Comparison of ENCODE assay signal across 14 cellular contexts in genomic region chr12:121089031-121089812, GRCh38. TPM values are rescaled to one million over a fixed set of nuclear protein-coding genes. Genes with fewer than 3 reads are reported as not detected.
DNase-seq lines count a peak whose midpoint lies in the region; ATAC-seq, FAIRE-seq and TF ChIP-seq lines count a peak whose summit lies in the region.
"Had no signal": no experiment of that assay in that cellular context is flagged by ENCODE, and none has a peak within 500 bp of the region (broad histone marks: within the 10 kb centered on the region; RNA-seq: fewer than 3 reads in every experiment).

No MANE protein-coding gene starts in this region.

- H3K4me2 ChIP-seq in MM.1S (ENCODE audit: low read depth, low read length) (peak overlapping the region; percentile 12; the same call in 1 of the 2 replicates), osteoblast (ENCODE audit: insufficient read depth, low read length) (no peak overlapping the region)
- H3K4me2 ChIP-seq: smooth muscle cell had no signal

- H3K9me3 ChIP-seq in MM.1S (replicated peaks; ENCODE audit: insufficient read depth, low read length) (no peaks in the 10 kb centered on the region), osteoblast (ENCODE audit: low read depth, low read length) (no peaks in the 10 kb centered on the region)
- H3K9me3 ChIP-seq: heart left ventricle, lower lobe of right lung had no signal

- no peaks in the 10 kb centered on the region for H3K27me3 ChIP-seq in MM.1S (replicated peaks; ENCODE audit: insufficient read depth, low read length)
- peaks cover 14% of the 10 kb centered on the region for H3K27me3 ChIP-seq in osteoblast (ENCODE audit: insufficient read depth, low read length)
- H3K27me3 ChIP-seq: heart left ventricle had no signal

- H2AFZ ChIP-seq in MM.1S (ENCODE audit: low read length) (peak overlapping the region; percentile 27; the same call in 1 of the 2 replicates), osteoblast (ENCODE audit: low read length) (no peak overlapping the region)

- H3K9ac ChIP-seq in MM.1S (ENCODE audit: low read length): no peak overlapping the region

- DNase-seq in GM10248 (ENCODE audit: extremely low spot score): no peak
- peak; percentile 18 for DNase-seq in MM.1S
- peak; percentile 54 for DNase-seq in dermis blood vessel endothelial cell
- DNase-seq in osteoblast (ENCODE audit: insufficient read length, low spot score, missing footprints): no peak
- DNase-seq in SIG-M5 (lab: John Stamatoyannopoulos, UW): no peak
- DNase-seq in NCI-H526 treated with DMSO at 0.1 percent for 48 hours (lab: John Stamatoyannopoulos, UW): no peak
- no peak for DNase-seq in GM19239 (ENCODE audit: insufficient read length, low spot score)
- DNase-seq: heart left ventricle, lower lobe of right lung, NCI-H1417 treated with DMSO at 0.1 percent for 48 hours, NCI-H748 treated with DMSO at 0.1 percent for 48 hours had no signal

- H3K4me1 ChIP-seq in MM.1S (ENCODE audit: low read length): no peaks in the 10 kb centered on the region
- no peaks in the 10 kb centered on the region for H3K4me1 ChIP-seq in osteoblast (ENCODE audit: insufficient read depth, low read length)
- H3K4me1 ChIP-seq: lower lobe of right lung had no signal

- no peak for FAIRE-seq in GM19239 (lab: Jason Lieb, UNC)
- FAIRE-seq: TTC549 had no signal

- H3K9me2 ChIP-seq in MM.1S (replicated peaks; ENCODE audit: insufficient read depth, low read length): no peaks in the 10 kb centered on the region

- CTCF ChIA-PET in GM10248 (lab: Yijun Ruan, JAX): interaction anchor here (1.1 to 1.8 kb wide), 2 partner anchors 25 to 27 kb away, joined by 4 to 5 read pairs; no protein-coding TSS in a partner anchor

- no peaks in the 10 kb centered on the region for H3K36me3 ChIP-seq in MM.1S (replicated peaks; ENCODE audit: insufficient read depth, low read length)
- H3K36me3 ChIP-seq in osteoblast (ENCODE audit: insufficient read depth, low read length): no peaks in the 10 kb centered on the region
- H3K36me3 ChIP-seq: heart left ventricle, lower lobe of right lung had no signal

- no peaks in the 10 kb centered on the region for H4K20me1 ChIP-seq in MM.1S (ENCODE audit: insufficient read depth, low read length)
- H4K20me1 ChIP-seq in osteoblast (ENCODE audit: insufficient read depth, low read length): no peaks in the 10 kb centered on the region

- ATAC-seq in GM19023 (IDR thresholded peaks at IDR 0.05; ENCODE audit: unreplicated experiment): no peak

- H3K27ac ChIP-seq in MM.1S (ENCODE audit: low read length) (no peak overlapping the region), osteoblast (ENCODE audit: low read depth, low read length) (no peak overlapping the region)
- H3K27ac ChIP-seq: heart left ventricle, lower lobe of right lung had no signal

- peak; percentile 11 for TF ChIP-seq CTCF in GM10248 (IDR thresholded peaks at IDR 0.05; ENCODE audit: control extremely low read depth, extremely low read depth, low read depth, missing control alignments)
- TF ChIP-seq CTCF in MM.1S (IDR thresholded peaks at IDR 0.05; ENCODE audit: low read length): peak; percentile 30
- TF ChIP-seq CTCF in osteoblast (IDR thresholded peaks at IDR 0.05; ENCODE audit: extremely low read depth, low read depth, low read length): peak; percentile 6

- H3K4me3 ChIP-seq in MM.1S (ENCODE audit: low read length) (no peak overlapping the region), osteoblast (ENCODE audit: insufficient read depth, low read length) (no peak overlapping the region)
- H3K4me3 ChIP-seq: heart left ventricle, lower lobe of right lung, smooth muscle cell had no signal

- POLR2A ChIA-PET in GM10248 (lab: Yijun Ruan, JAX): no interaction called here

- H3F3A ChIP-seq in MM.1S (ENCODE audit: insufficient read depth, low read length): no peaks in the 10 kb centered on the region

- H3K79me2 ChIP-seq in MM.1S (ENCODE audit: low read length): no peaks in the 10 kb centered on the region
- no peaks in the 10 kb centered on the region for H3K79me2 ChIP-seq in osteoblast (ENCODE audit: insufficient read depth, low read length)

RNA-seq across cellular contexts. Expression of gene P2RX7, which starts 43.5 kb away (rescaled TPM):
- total RNA-seq in dermis blood vessel endothelial cell (8.8 and 10.2 TPM in 2 replicates), osteoblast (3.8 and 4.0 TPM in 2 replicates)

RNA-seq across cellular contexts. Expression of gene OASL, which starts 50.2 kb away (rescaled TPM):
- total RNA-seq in dermis blood vessel endothelial cell: 0.34 and 0.74 TPM in 2 replicates
- 0.72 and 1.2 TPM in 2 replicates for total RNA-seq in osteoblast
- total RNA-seq: smooth muscle cell had no signal

Comparison
In these comparisons a context has a peak if more than half of its experiments do, and no peak if none do; other contexts are left out.
1. DNase-seq: peak in MM.1S (single experiment) and dermis blood vessel endothelial cell (single experiment); none in GM10248 (single experiment), osteoblast (single experiment), SIG-M5 (single experiment), NCI-H526 treated with DMSO at 0.1 percent for 48 hours (single experiment) and GM19239 (single experiment).
2. Peak in every context shown above with its lines, with median percentiles within 50 percentile points of each other: CTCF ChIP-seq.